Comparison of ENCODE assay signal across 11 cellular contexts in the genomic region with DNA sequence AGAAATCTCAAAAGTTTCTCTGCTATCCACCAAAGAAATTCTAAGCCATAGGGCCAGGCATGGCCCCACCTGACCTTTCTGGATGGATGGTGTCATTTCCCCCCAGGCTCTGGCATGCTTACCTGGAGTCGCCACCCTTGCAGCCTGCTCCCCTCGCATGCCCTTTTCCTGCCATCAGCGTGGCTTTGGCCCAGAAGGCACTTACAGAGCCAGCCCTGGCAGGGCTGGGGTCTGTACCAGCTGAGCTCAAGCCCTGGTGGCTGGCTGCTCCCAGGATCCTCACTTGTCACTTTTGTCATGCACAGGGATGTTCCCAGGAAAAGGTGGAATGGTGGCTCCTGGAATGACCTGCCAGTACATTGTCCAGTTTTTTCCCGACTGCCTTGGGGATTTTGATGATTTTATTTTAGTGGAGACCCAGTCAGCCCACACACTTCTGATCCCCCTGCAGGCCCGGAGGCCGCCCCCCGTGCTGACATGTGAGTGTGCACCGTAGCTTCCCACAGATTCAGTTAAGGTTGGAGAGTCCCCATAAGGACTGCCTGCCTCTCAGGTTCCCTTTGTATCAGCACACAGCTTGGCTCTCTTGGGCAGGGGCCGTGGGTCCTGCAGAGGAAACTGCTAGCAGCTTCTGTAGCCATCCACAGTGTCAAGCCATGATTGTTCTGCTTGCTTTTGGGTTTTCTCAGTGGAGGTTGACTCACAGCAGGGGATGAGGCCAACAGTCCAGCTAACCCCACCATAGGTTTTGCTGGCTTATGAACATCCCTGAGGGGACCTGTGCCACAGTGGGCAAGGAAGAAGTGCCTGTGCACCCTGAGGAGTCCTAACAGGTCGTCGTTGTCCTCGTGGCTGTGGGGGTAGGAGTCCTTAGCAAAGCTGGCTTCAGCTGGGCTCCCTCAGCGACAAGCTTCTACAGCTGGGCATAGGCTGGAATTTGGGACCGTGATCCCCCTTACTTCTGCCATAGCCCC. TPM values are rescaled to one million over a fixed set of nuclear protein-coding genes. Genes with fewer than 3 reads are reported as not detected.
DNase-seq lines count a peak whose midpoint lies in the region; ATAC-seq, FAIRE-seq and TF ChIP-seq lines count a peak whose summit lies in the region.
"Had no signal": no experiment of that assay in that cellular context is flagged by ENCODE, and none has a peak within 500 bp of the region (broad histone marks: within the 10 kb centered on the region; RNA-seq: fewer than 3 reads in every experiment).

No MANE protein-coding gene starts in this region.

- H3K9me3 ChIP-seq in A549, result no peaks in the 10 kb centered on the region
- H3K9me3 ChIP-seq in GM23248 (ENCODE audit: low read depth), result no peaks in the 10 kb centered on the region
- H3K9me3 ChIP-seq in naive thymus-derived CD4-positive, alpha-beta T cell (ENCODE audit: control insufficient read depth in 2 of 3, low read length in 3 of 3), result peaks cover 0 to 7% (median 6%) of the 10 kb centered on the region in 3 experiments

- no peak for TF ChIP-seq POLR2A in A549 (IDR thresholded peaks at IDR 0.05; ENCODE audit: low read length)

- no peak for TF ChIP-seq CTCF in A549 (IDR thresholded peaks at IDR 0.05)

- H3K9me3 Mint-ChIP-seq in activated T-helper 2 cell treated with anti-CD3 and anti-CD28 coated beads, Interferon-gamma antibody, Interleukin-2, Interleukin-4, amounts not matched to agents 10 μg/mL and 5 μg/mL and 100 μg/mL, durations not matched to agents 14 hours and 24 hours and 36 hours, result peaks cover 10% of the 10 kb centered on the region
- peaks cover 7 to 27% (median 10%) of the 10 kb centered on the region in 11 donors for H3K9me3 Mint-ChIP-seq in naive thymus-derived CD4-positive, alpha-beta T cell

- no peak overlapping the region for H2AFZ ChIP-seq in GM23248

- H3K27ac Mint-ChIP-seq in activated T-helper 2 cell treated with anti-CD3 and anti-CD28 coated beads, Interferon-gamma antibody, Interleukin-2, Interleukin-4, amounts not matched to agents 10 μg/mL and 5 μg/mL and 100 μg/mL, durations not matched to agents 14 hours and 24 hours and 36 hours, result peak overlapping the region; percentile 13
- H3K27ac Mint-ChIP-seq in naive thymus-derived CD4-positive, alpha-beta T cell, result peak overlapping the region; percentile 54 to 92 (median 80)

- no peak for FAIRE-seq in A549 (lab: Jason Lieb, UNC)

- peak; percentile 48 to 62 for ATAC-seq in A549
- peak; percentile 50 for ATAC-seq in naive thymus-derived CD4-positive, alpha-beta T cell
- ATAC-seq in GM21619 (IDR thresholded peaks at IDR 0.05; ENCODE audit: unreplicated experiment), result no peak
- ATAC-seq in HG03095 (IDR thresholded peaks at IDR 0.05; ENCODE audit: unreplicated experiment), result no peak
- no peak for ATAC-seq in GM21717 (IDR thresholded peaks at IDR 0.05; ENCODE audit: unreplicated experiment)

- no peak overlapping the region for H3K9ac ChIP-seq in GM23248
- H3K9ac ChIP-seq: BLaER1 had no signal

- intact Hi-C loops in activated T-helper 2 cell treated with anti-CD3 and anti-CD28 coated beads, Interferon-gamma antibody, Interleukin-2, Interleukin-4, amounts not matched to agents 10 μg/mL and 5 μg/mL and 100 μg/mL, durations not matched to agents 14 hours and 24 hours and 36 hours (cut with micrococcal nuclease), result no loop called here
- intact Hi-C loops in naive thymus-derived CD4-positive, alpha-beta T cell (cut with micrococcal nuclease), result loop anchor here in 1 of 2 donors (2.0 kb wide), 1 partner anchor 46 kb away; a partner anchor contains a TSS

- POLR2A ChIA-PET in A549 (lab: Yijun Ruan, JAX), result no interaction called here
- POLR2A ChIA-PET in naive thymus-derived CD4-positive, alpha-beta T cell (lab: Charles Lee), result no interaction called here

- no peak for DNase-seq in A549 (ENCODE audit: low read depth in 1 of 2, low spot score in 1 of 2)
- peak; percentile 15 for DNase-seq in GM23248
- no peak for DNase-seq in activated T-helper 2 cell treated with anti-CD3 and anti-CD28 coated beads, Interferon-gamma antibody, Interleukin-2, Interleukin-4, amounts not matched to agents 10 μg/mL and 5 μg/mL and 100 μg/mL, durations not matched to agents 14 hours and 24 hours and 36 hours (ENCODE audit: low spot score)
- DNase-seq in naive thymus-derived CD4-positive, alpha-beta T cell, result peak in 4 of 9 donors; percentile 5 to 32 (median 8)
- DNase-seq in NOMO-1 (lab: John Stamatoyannopoulos, UW; ENCODE audit: unreplicated experiment in 2 of 2), result no peak

- no peaks in the 10 kb centered on the region for H3K27me3 Mint-ChIP-seq in activated T-helper 2 cell treated with anti-CD3 and anti-CD28 coated beads, Interferon-gamma antibody, Interleukin-2, Interleukin-4, amounts not matched to agents 10 μg/mL and 5 μg/mL and 100 μg/mL, durations not matched to agents 14 hours and 24 hours and 36 hours (ENCODE audit: low read depth)
- no peaks in the 10 kb centered on the region for H3K27me3 Mint-ChIP-seq in naive thymus-derived CD4-positive, alpha-beta T cell

- TF ChIP-seq RAD21 in A549 (conservative IDR thresholded peaks at IDR 0.05 in 1 of 2, IDR thresholded peaks at IDR 0.05 in 1 of 2), result no peak

- CTCF ChIA-PET in A549 (lab: Yijun Ruan, JAX), result interaction anchor here (1.1 to 1.2 kb wide), 2 partner anchors 80 to 88 kb away, joined by 3 read pairs; no protein-coding TSS in a partner anchor
- CTCF ChIA-PET in naive thymus-derived CD4-positive, alpha-beta T cell (lab: Charles Lee), result no interaction called here

- H3K27ac ChIP-seq in A549, result no peak overlapping the region
- no peak overlapping the region for H3K27ac ChIP-seq in GM23248
- H3K27ac ChIP-seq in naive thymus-derived CD4-positive, alpha-beta T cell (ENCODE audit: low read depth, low read length), result no peak overlapping the region
- H3K27ac ChIP-seq: BLaER1 had no signal

- H3F3A ChIP-seq in GM23248 (ENCODE audit: insufficient read depth), result peaks cover 4% of the 10 kb centered on the region; the same call in 1 of the 2 replicates

- H3K4me1 ChIP-seq in A549 (no peaks in the 10 kb centered on the region), GM23248 (ENCODE audit: insufficient read depth) (no peaks in the 10 kb centered on the region)
- H3K4me1 ChIP-seq in naive thymus-derived CD4-positive, alpha-beta T cell (ENCODE audit: control insufficient read depth in 2 of 2, insufficient read depth in 2 of 2, low read length in 2 of 2), result no peaks in the 10 kb centered on the region

- no peaks in the 10 kb centered on the region for H3K4me1 Mint-ChIP-seq in activated T-helper 2 cell treated with anti-CD3 and anti-CD28 coated beads, Interferon-gamma antibody, Interleukin-2, Interleukin-4, amounts not matched to agents 10 μg/mL and 5 μg/mL and 100 μg/mL, durations not matched to agents 14 hours and 24 hours and 36 hours (ENCODE audit: low read depth)
- no peaks in the 10 kb centered on the region for H3K4me1 Mint-ChIP-seq in naive thymus-derived CD4-positive, alpha-beta T cell

- no peaks in the 10 kb centered on the region for H3K79me2 ChIP-seq in GM23248 (ENCODE audit: insufficient read depth)

- H3K4me3 ChIP-seq in A549 (no peak overlapping the region), GM23248 (no peak overlapping the region)
- H3K4me3 ChIP-seq in naive thymus-derived CD4-positive, alpha-beta T cell (ENCODE audit: low read length), result no peak overlapping the region
- H3K4me3 ChIP-seq: BLaER1 had no signal

- no peaks in the 10 kb centered on the region for H4K20me1 ChIP-seq in GM23248 (ENCODE audit: insufficient read depth)
- H4K20me1 ChIP-seq: BLaER1 had no signal

- WGBS in A549 (ENCODE audit: missing lambda C conversion rate), result 69% methylated on average over 12 of the region's 14 CpGs
- WGBS in GM23248 (ENCODE audit: low coverage in 1 of 2, low lambda C conversion rate in 2 of 2, missing lambda C conversion rate in 2 of 2), 2 experiments, result 72 to 77% methylated on average over 14 of the region's 14 CpGs

- no peaks in the 10 kb centered on the region for H3K9me2 ChIP-seq in GM23248 (ENCODE audit: insufficient read depth)

- H3K4me3 Mint-ChIP-seq in activated T-helper 2 cell treated with anti-CD3 and anti-CD28 coated beads, Interferon-gamma antibody, Interleukin-2, Interleukin-4, amounts not matched to agents 10 μg/mL and 5 μg/mL and 100 μg/mL, durations not matched to agents 14 hours and 24 hours and 36 hours (ENCODE audit: low read depth), result no peak overlapping the region
- peak overlapping the region in 4 of 10 donors; percentile 1 to 52 (median 19) for H3K4me3 Mint-ChIP-seq in naive thymus-derived CD4-positive, alpha-beta T cell

- H3K36me3 Mint-ChIP-seq in activated T-helper 2 cell treated with anti-CD3 and anti-CD28 coated beads, Interferon-gamma antibody, Interleukin-2, Interleukin-4, amounts not matched to agents 10 μg/mL and 5 μg/mL and 100 μg/mL, durations not matched to agents 14 hours and 24 hours and 36 hours (ENCODE audit: low read depth), result no peaks in the 10 kb centered on the region
- H3K36me3 Mint-ChIP-seq in naive thymus-derived CD4-positive, alpha-beta T cell, result peaks cover 0 to 8% (median 6%) of the 10 kb centered on the region in 5 donors

- H3K27me3 ChIP-seq in GM23248 (replicated peaks; ENCODE audit: insufficient read depth), result no peaks in the 10 kb centered on the region
- H3K27me3 ChIP-seq in naive thymus-derived CD4-positive, alpha-beta T cell (ENCODE audit: control insufficient read depth in 2 of 2, insufficient read depth in 2 of 2, low read length in 2 of 2), result no peaks in the 10 kb centered on the region
- H3K27me3 ChIP-seq: BLaER1 had no signal

- TF ChIP-seq EP300 in A549 (IDR thresholded peaks at IDR 0.05), result no peak

- H3K4me2 ChIP-seq in A549 (no peak overlapping the region), GM23248 (ENCODE audit: unreplicated experiment) (no peak overlapping the region)
- H3K4me2 ChIP-seq: BLaER1 had no signal

- no peaks in the 10 kb centered on the region for H3K36me3 ChIP-seq in GM23248 (ENCODE audit: low read depth)
- H3K36me3 ChIP-seq in naive thymus-derived CD4-positive, alpha-beta T cell (ENCODE audit: control insufficient read depth in 2 of 3, insufficient read depth in 3 of 3, low read length in 3 of 3), result no peaks in the 10 kb centered on the region
- H3K36me3 ChIP-seq: BLaER1 had no signal

- in situ Hi-C loops in GM23248 (cut with MboI), result no loop called here

RNA-seq across cellular contexts. Expression of a gene that starts 46.2 kb away (rescaled TPM):
- 0.10 and 0.13 TPM in 2 replicates for polyA plus RNA-seq in A549 (2011; rRNA removed)
- under 0.01 TPM in 1 of 2 replicates, not detected in the other for polyA plus RNA-seq in A549 (2012; cell fraction: cytosol; rRNA removed)
- polyA plus RNA-seq in A549 (2012; cell fraction: nucleus; rRNA removed), result 0.01 and 0.02 TPM in 2 replicates
- 0.03 to 0.07 TPM in 2 of 3 replicates, not detected in the other for polyA plus RNA-seq in A549 (2017; fragmentation: RNase III; extraction: RNeasy Plus Mini Kit Qiagen cat#74134 plus additional on column Dnase treatment)
- 0.10 and 1.3 TPM in 2 replicates for polyA minus RNA-seq in A549 (2011; rRNA and poly(A)+ RNA removed)
- total RNA-seq in GM23248 (2014; rRNA removed; shearing (Covaris generic)), result not detected in 2 replicates
- 0.15 TPM in 1 of 2 replicates, not detected in the other for polyA plus RNA-seq in GM23248 (2016; fragmentation: Nextera tagmentation; extraction: Ambion mirVana)
- 0.02 and 0.16 TPM in 2 replicates for total RNA-seq in activated T-helper 2 cell treated with anti-CD3 and anti-CD28 coated beads, Interferon-gamma antibody, Interleukin-2, Interleukin-4, amounts not matched to agents 10 μg/mL and 5 μg/mL and 100 μg/mL, durations not matched to agents 14 hours and 24 hours and 36 hours
- total RNA-seq in naive thymus-derived CD4-positive, alpha-beta T cell, result 1 to 10 TPM; 1.5 to 9.4 (median 7.5) TPM
- under 1 TPM; 0.41 to 0.73 TPM for polyA plus RNA-seq in naive thymus-derived CD4-positive, alpha-beta T cell
- total RNA-seq: myocyte, SK-MEL-5 had no signal

RNA-seq across cellular contexts. Expression of a gene that starts 51.7 kb away (rescaled TPM):
- 34.8 and 36.8 TPM in 2 replicates for polyA plus RNA-seq in A549 (2011; rRNA removed)
- 62.4 and 68.2 TPM in 2 replicates for polyA plus RNA-seq in A549 (2012; cell fraction: cytosol; rRNA removed)
- polyA plus RNA-seq in A549 (2012; cell fraction: nucleus; rRNA removed), result 96.5 and 116 TPM in 2 replicates
- polyA plus RNA-seq in A549 (2017; fragmentation: RNase III; extraction: RNeasy Plus Mini Kit Qiagen cat#74134 plus additional on column Dnase treatment), result 52.3 to 54.9 TPM (median 53.2 TPM) in 3 replicates
- polyA minus RNA-seq in A549 (2011; rRNA and poly(A)+ RNA removed), result 43.0 and 44.9 TPM in 2 replicates
- total RNA-seq in GM23248 (2014; rRNA removed; shearing (Covaris generic)), result 18.7 and 32.9 TPM in 2 replicates
- polyA plus RNA-seq in GM23248 (2016; fragmentation: Nextera tagmentation; extraction: Ambion mirVana), result 49.3 and 50.5 TPM in 2 replicates
- 68.6 and 69.5 TPM in 2 replicates for total RNA-seq in activated T-helper 2 cell treated with anti-CD3 and anti-CD28 coated beads, Interferon-gamma antibody, Interleukin-2, Interleukin-4, amounts not matched to agents 10 μg/mL and 5 μg/mL and 100 μg/mL, durations not matched to agents 14 hours and 24 hours and 36 hours
- 100 to 1,000 TPM in 1 of 5 experiments, 10 to 100 TPM in 4; 88.1 to 129 (median 91.0) TPM for total RNA-seq in naive thymus-derived CD4-positive, alpha-beta T cell
- polyA plus RNA-seq in naive thymus-derived CD4-positive, alpha-beta T cell, result 10 to 100 TPM; 64.4 to 65.9 TPM

RNA-seq across cellular contexts. Expression of a gene that starts 53.2 kb away (rescaled TPM):
- 16.8 and 34.1 TPM in 2 replicates for polyA plus RNA-seq in A549 (2011; rRNA removed)
- polyA plus RNA-seq in A549 (2012; cell fraction: cytosol; rRNA removed), result 17.7 and 20.8 TPM in 2 replicates
- 18.3 and 27.6 TPM in 2 replicates for polyA plus RNA-seq in A549 (2012; cell fraction: nucleus; rRNA removed)
- 20.8 to 24.7 TPM (median 22.3 TPM) in 3 replicates for polyA plus RNA-seq in A549 (2017; fragmentation: RNase III; extraction: RNeasy Plus Mini Kit Qiagen cat#74134 plus additional on column Dnase treatment)
- 31.4 and 49.5 TPM in 2 replicates for polyA minus RNA-seq in A549 (2011; rRNA and poly(A)+ RNA removed)
- total RNA-seq in GM23248 (2014; rRNA removed; shearing (Covaris generic)), result 6.7 and 8.6 TPM in 2 replicates
- polyA plus RNA-seq in GM23248 (2016; fragmentation: Nextera tagmentation; extraction: Ambion mirVana), result 32.1 and 33.3 TPM in 2 replicates
- 36.5 and 46.5 TPM in 2 replicates for total RNA-seq in activated T-helper 2 cell treated with anti-CD3 and anti-CD28 coated beads, Interferon-gamma antibody, Interleukin-2, Interleukin-4, amounts not matched to agents 10 μg/mL and 5 μg/mL and 100 μg/mL, durations not matched to agents 14 hours and 24 hours and 36 hours
- total RNA-seq in naive thymus-derived CD4-positive, alpha-beta T cell, result 100 to 1,000 TPM in 1 of 5 experiments, 10 to 100 TPM in 4; 35.2 to 108 (median 41.6) TPM
- 10 to 100 TPM; 52.8 to 75.4 TPM for polyA plus RNA-seq in naive thymus-derived CD4-positive, alpha-beta T cell

RNA-seq across cellular contexts. Expression of a gene that starts 55.8 kb away (rescaled TPM):
- polyA plus RNA-seq in A549 (2011; rRNA removed) (4.8 and 6.0 TPM in 2 replicates), A549 (2017; fragmentation: RNase III; extraction: RNeasy Plus Mini Kit Qiagen cat#74134 plus additional on column Dnase treatment) (3.7 to 5.3 TPM (median 3.9 TPM) in 3 replicates), GM23248 (2016; fragmentation: Nextera tagmentation; extraction: Ambion mirVana) (19.6 and 21.4 TPM in 2 replicates)
- 3.5 and 3.8 TPM in 2 replicates for polyA plus RNA-seq in A549 (2012; cell fraction: cytosol; rRNA removed)
- 14.1 TPM in 2 replicates for polyA plus RNA-seq in A549 (2012; cell fraction: nucleus; rRNA removed)
- polyA minus RNA-seq in A549 (2011; rRNA and poly(A)+ RNA removed), result 8.1 and 11.0 TPM in 2 replicates
- 18.8 and 20.2 TPM in 2 replicates for total RNA-seq in GM23248 (2014; rRNA removed; shearing (Covaris generic))
- total RNA-seq in activated T-helper 2 cell treated with anti-CD3 and anti-CD28 coated beads, Interferon-gamma antibody, Interleukin-2, Interleukin-4, amounts not matched to agents 10 μg/mL and 5 μg/mL and 100 μg/mL, durations not matched to agents 14 hours and 24 hours and 36 hours, result 4.3 and 6.9 TPM in 2 replicates
- 10 to 100 TPM; 18.4 to 44.0 (median 41.3) TPM for total RNA-seq in naive thymus-derived CD4-positive, alpha-beta T cell
- 10 to 100 TPM; 13.1 to 26.3 TPM for polyA plus RNA-seq in naive thymus-derived CD4-positive, alpha-beta T cell

Comparison
In these comparisons a context has a peak if more than half of its experiments do, and no peak if none do; other contexts are left out.
1. ATAC-seq: peak in A549 (2 of 2) and naive thymus-derived CD4-positive, alpha-beta T cell (single experiment); none in GM21619 (single experiment), HG03095 (single experiment) and GM21717 (single experiment).